In the genomic region with DNA sequence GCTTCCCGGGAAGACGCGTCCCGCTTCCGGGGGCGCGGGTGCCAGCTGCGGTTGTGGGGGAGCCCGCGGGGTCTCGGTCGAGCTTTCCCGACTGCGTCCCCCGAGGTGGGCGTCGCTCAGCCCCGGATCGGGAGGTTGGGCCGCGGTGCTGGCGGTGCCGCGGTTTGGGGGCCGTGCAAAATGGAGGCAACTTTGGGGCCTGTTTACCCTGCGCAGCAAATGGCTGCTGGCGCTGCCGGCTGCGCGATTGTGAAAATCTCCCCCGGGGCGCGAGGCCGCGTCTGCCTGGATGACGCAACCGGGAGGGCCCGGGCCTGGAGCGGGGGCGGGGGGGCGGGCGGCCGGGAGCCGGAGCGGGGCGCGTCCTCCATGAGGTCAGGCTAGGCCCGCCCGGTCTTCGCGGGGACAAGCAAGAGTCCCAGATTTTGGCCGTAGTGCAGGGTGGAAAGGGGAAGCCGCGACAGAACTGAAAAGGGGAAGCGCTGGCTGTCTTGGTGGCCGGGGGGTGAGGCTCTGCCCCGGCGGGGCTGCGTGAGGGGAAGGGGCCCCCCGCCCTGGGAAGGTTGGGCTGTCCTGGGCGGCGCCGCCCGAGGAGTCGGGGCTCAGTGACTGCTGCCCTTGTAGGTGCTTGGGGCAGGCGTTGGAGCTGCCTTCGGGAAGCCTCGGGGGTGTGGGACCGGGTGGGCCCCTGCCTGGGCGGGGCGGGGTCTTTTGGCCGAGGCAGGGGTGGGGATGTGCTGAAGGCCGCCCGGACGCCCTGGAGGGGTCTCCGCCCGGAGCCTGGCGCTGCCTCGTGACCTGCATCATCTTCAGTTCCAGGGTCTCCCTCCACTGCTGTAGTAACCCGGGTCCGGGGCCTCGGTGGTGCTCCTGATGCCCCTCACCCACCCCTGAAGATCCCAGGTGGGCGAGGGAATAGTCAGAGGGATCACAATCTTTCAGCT, we compare ENCODE assay signal across 8 cellular contexts. TPM values are rescaled to one million over a fixed set of nuclear protein-coding genes. Genes with fewer than 3 reads are reported as not detected.
DNase-seq lines count a peak whose midpoint lies in the region; ATAC-seq, FAIRE-seq and TF ChIP-seq lines count a peak whose summit lies in the region.

No MANE protein-coding gene starts in this region.

- peaks cover 4% of the 10 kb centered on the region; the same call in 1 of the 2 replicates for H3K36me3 ChIP-seq in GM23338 (ENCODE audit: insufficient read depth)

- H3K4me1 Mint-ChIP-seq in GM23338: peaks cover 25% of the 10 kb centered on the region
- H3K4me1 Mint-ChIP-seq in natural killer cell treated with Interleukin-12 subunit alpha and Interleukin-12 subunit beta and Interleukin-15 and Interleukin-18, amount 100 ng/mL, for 72 hours (ENCODE audit: low read depth in 2 of 2): peaks cover 21 to 26% of the 10 kb centered on the region in 2 donors
- peaks cover 53% of the 10 kb centered on the region for H3K4me1 Mint-ChIP-seq in stimulated activated naive CD8-positive, alpha-beta T cell treated with anti-CD3 and anti-CD28 coated beads, Interleukin-15, Interleukin-2, amounts not matched to agents 100 ng/mL and 50 ng/mL, for 24 hours (ENCODE audit: low read depth)

- H2AFZ ChIP-seq in GM23338: no peak overlapping the region

- no peaks in the 10 kb centered on the region for H3K9me2 ChIP-seq in GM23338 (ENCODE audit: insufficient read depth)

- peaks cover 37% of the 10 kb centered on the region for H3K36me3 Mint-ChIP-seq in GM23338 (ENCODE audit: low read depth)
- peaks cover 12% of the 10 kb centered on the region for H3K36me3 Mint-ChIP-seq in natural killer cell treated with Interleukin-12 subunit alpha and Interleukin-12 subunit beta and Interleukin-15 and Interleukin-18, amount 100 ng/mL, for 72 hours
- H3K36me3 Mint-ChIP-seq in stimulated activated naive CD8-positive, alpha-beta T cell treated with anti-CD3 and anti-CD28 coated beads, Interleukin-15, Interleukin-2, amounts not matched to agents 100 ng/mL and 50 ng/mL, for 24 hours (ENCODE audit: low read depth): peaks cover 33% of the 10 kb centered on the region

- H3K4me3 Mint-ChIP-seq in GM23338: peak overlapping the region; percentile 93
- H3K4me3 Mint-ChIP-seq in natural killer cell treated with Interleukin-12 subunit alpha and Interleukin-12 subunit beta and Interleukin-15 and Interleukin-18, amount 100 ng/mL, for 72 hours: peak overlapping the region; percentile 94
- peak overlapping the region; percentile 93 for H3K4me3 Mint-ChIP-seq in stimulated activated naive CD8-positive, alpha-beta T cell treated with anti-CD3 and anti-CD28 coated beads, Interleukin-15, Interleukin-2, amounts not matched to agents 100 ng/mL and 50 ng/mL, for 24 hours

- 4% methylated on average over 9 of the region's 83 CpGs for WGBS in A549 (ENCODE audit: missing lambda C conversion rate)

- no peaks in the 10 kb centered on the region for H3K27me3 ChIP-seq in GM23338 (ENCODE audit: insufficient read depth)

- CTCF ChIA-PET in A549 (lab: Yijun Ruan, JAX): interaction anchor here (0.7 to 1.6 kb wide), 5 partner anchors 10 to 36 kb away, joined by 3 to 6 read pairs (median 3); a partner anchor contains a TSS

- peaks cover 38% of the 10 kb centered on the region for H3F3A ChIP-seq in GM23338 (replicated peaks; ENCODE audit: low read depth)

- TF ChIP-seq POLR2A in A549 (IDR thresholded peaks at IDR 0.05; ENCODE audit: low read length): no peak

- peak; percentile 8 to 12; a peak in 4 of 6 replicates for ATAC-seq in A549
- peak; percentile 3; the same call in 2 of the 3 replicates for ATAC-seq in GM23338
- ATAC-seq in natural killer cell treated with Interleukin-12 subunit alpha and Interleukin-12 subunit beta and Interleukin-15 and Interleukin-18, amount 100 ng/mL, for 72 hours: peak; percentile 21 to 61
- ATAC-seq in HG02884 (IDR thresholded peaks at IDR 0.05; ENCODE audit: unreplicated experiment): no peak

- peak overlapping the region; percentile 89 for H3K27ac Mint-ChIP-seq in GM23338
- peak overlapping the region; percentile 87 to 90 for H3K27ac Mint-ChIP-seq in natural killer cell treated with Interleukin-12 subunit alpha and Interleukin-12 subunit beta and Interleukin-15 and Interleukin-18, amount 100 ng/mL, for 72 hours
- peak overlapping the region; percentile 95 for H3K27ac Mint-ChIP-seq in stimulated activated naive CD8-positive, alpha-beta T cell treated with anti-CD3 and anti-CD28 coated beads, Interleukin-15, Interleukin-2, amounts not matched to agents 100 ng/mL and 50 ng/mL, for 24 hours

- DNase-seq in A549 (ENCODE audit: low read depth in 1 of 2, low spot score in 1 of 2) (peak; percentile 46 to 64), GM23338 (ENCODE audit: low spot score) (peak; percentile 56), SIG-M5 treated with dmso at 0.1 percent for 504 hours (lab: John Stamatoyannopoulos, UW; ENCODE audit: unreplicated experiment) (peak; percentile 94), fibroblast of the conjunctiva (ENCODE audit: low read depth) (peak; percentile 71)
- peak; percentile 59 for DNase-seq in activated gamma-delta T cell treated with anti-CD3 and anti-CD28 coated beads, Interleukin-2, amount 50 U/mL, for 16 hours (ENCODE audit: low read depth)
- DNase-seq in natural killer cell treated with Interleukin-12 subunit alpha and Interleukin-12 subunit beta and Interleukin-15 and Interleukin-18, amount 100 ng/mL, for 72 hours (ENCODE audit: low spot score): peak; percentile 88

- H3K9me3 Mint-ChIP-seq in GM23338: peaks cover 7% of the 10 kb centered on the region; the same call in 2 of the 3 replicates
- H3K9me3 Mint-ChIP-seq in natural killer cell treated with Interleukin-12 subunit alpha and Interleukin-12 subunit beta and Interleukin-15 and Interleukin-18, amount 100 ng/mL, for 72 hours: no peaks in the 10 kb centered on the region
- H3K9me3 Mint-ChIP-seq in stimulated activated naive CD8-positive, alpha-beta T cell treated with anti-CD3 and anti-CD28 coated beads, Interleukin-15, Interleukin-2, amounts not matched to agents 100 ng/mL and 50 ng/mL, for 24 hours: no peaks in the 10 kb centered on the region

- no peak for FAIRE-seq in A549 (lab: Jason Lieb, UNC)

- H3K4me1 ChIP-seq in A549: peaks cover 28% of the 10 kb centered on the region
- H3K4me1 ChIP-seq in GM23338 (ENCODE audit: insufficient read depth): peaks cover 18% of the 10 kb centered on the region

- H3K27ac ChIP-seq in A549: peak overlapping the region; percentile 95 to 98
- H3K27ac ChIP-seq in GM23338 (ENCODE audit: low read depth): peak overlapping the region; percentile 85

- H4K20me1 ChIP-seq in GM23338 (replicated peaks; ENCODE audit: insufficient read depth): peaks cover 27% of the 10 kb centered on the region

- TF ChIP-seq CTCF in A549 (IDR thresholded peaks at IDR 0.05) (no peak), GM23338 (conservative IDR thresholded peaks at IDR 0.05; ENCODE audit: low read depth in 2 of 2) (no peak)

- no peaks in the 10 kb centered on the region for H3K9me3 ChIP-seq in A549

- no peak for TF ChIP-seq EP300 in A549 (IDR thresholded peaks at IDR 0.05)

- peaks cover 30% of the 10 kb centered on the region for H3K27me3 Mint-ChIP-seq in GM23338 (ENCODE audit: insufficient read depth, low read depth, poor library complexity)
- H3K27me3 Mint-ChIP-seq in natural killer cell treated with Interleukin-12 subunit alpha and Interleukin-12 subunit beta and Interleukin-15 and Interleukin-18, amount 100 ng/mL, for 72 hours: no peaks in the 10 kb centered on the region
- H3K27me3 Mint-ChIP-seq in stimulated activated naive CD8-positive, alpha-beta T cell treated with anti-CD3 and anti-CD28 coated beads, Interleukin-15, Interleukin-2, amounts not matched to agents 100 ng/mL and 50 ng/mL, for 24 hours: no peaks in the 10 kb centered on the region

- H3K4me2 ChIP-seq in A549: peak overlapping the region; percentile 92
- peak overlapping the region; percentile 89 for H3K4me2 ChIP-seq in GM23338

- H3K79me2 ChIP-seq in GM23338 (replicated peaks; ENCODE audit: insufficient read depth): peaks cover 47% of the 10 kb centered on the region

- TF ChIP-seq RAD21 in A549 (conservative IDR thresholded peaks at IDR 0.05 in 1 of 2, IDR thresholded peaks at IDR 0.05 in 1 of 2): no peak

- peak overlapping the region; percentile 100 for H3K4me3 ChIP-seq in A549
- peak overlapping the region; percentile 98 for H3K4me3 ChIP-seq in GM23338

- POLR2A ChIA-PET in A549 (lab: Yijun Ruan, JAX): interaction anchor here (0.7 kb wide), 1 partner anchor 102 kb away, joined by 3 read pairs; no protein-coding TSS in a partner anchor

RNA-seq across cellular contexts. Expression of a gene that starts 11.1 kb away (rescaled TPM):
- not detected in 2 replicates for polyA plus RNA-seq in A549 (2011; rRNA removed)
- not detected in 2 replicates for polyA plus RNA-seq in A549 (2012; cell fraction: cytosol; rRNA removed)
- not detected in 2 replicates for polyA plus RNA-seq in A549 (2012; cell fraction: nucleus; rRNA removed)
- not detected in 3 replicates for polyA plus RNA-seq in A549 (2017; fragmentation: RNase III; extraction: RNeasy Plus Mini Kit Qiagen cat#74134 plus additional on column Dnase treatment)
- not detected in 2 replicates for polyA minus RNA-seq in A549 (2011; rRNA and poly(A)+ RNA removed)
- not detected in 2 replicates for total RNA-seq in GM23338 (2014; rRNA removed; shearing (Covaris generic))
- polyA plus RNA-seq in GM23338 (2016; fragmentation: Nextera tagmentation; extraction: Ambion mirVana): not detected in 2 replicates
- 1 to 10 TPM; 2.4 to 8.2 TPM for total RNA-seq in natural killer cell treated with Interleukin-12 subunit alpha and Interleukin-12 subunit beta and Interleukin-15 and Interleukin-18, amount 100 ng/mL, for 72 hours

RNA-seq across cellular contexts. Expression of a gene that starts 14.6 kb away (rescaled TPM):
- polyA plus RNA-seq in A549 (2011; rRNA removed): not detected in 2 replicates
- polyA plus RNA-seq in A549 (2012; cell fraction: cytosol; rRNA removed): not detected in 2 replicates
- 0.22 TPM in 1 of 2 replicates, not detected in the other for polyA plus RNA-seq in A549 (2012; cell fraction: nucleus; rRNA removed)
- polyA plus RNA-seq in A549 (2017; fragmentation: RNase III; extraction: RNeasy Plus Mini Kit Qiagen cat#74134 plus additional on column Dnase treatment): 0.16 to 0.41 TPM (median 0.32 TPM) in 3 replicates
- polyA minus RNA-seq in A549 (2011; rRNA and poly(A)+ RNA removed): not detected in 2 replicates
- 2.4 and 4.5 TPM in 2 replicates for total RNA-seq in GM23338 (2014; rRNA removed; shearing (Covaris generic))
- 3.1 and 3.7 TPM in 2 replicates for polyA plus RNA-seq in GM23338 (2016; fragmentation: Nextera tagmentation; extraction: Ambion mirVana)
- under 1 TPM in 1 of 2 donors, not detected in 1; 0.73 TPM for total RNA-seq in natural killer cell treated with Interleukin-12 subunit alpha and Interleukin-12 subunit beta and Interleukin-15 and Interleukin-18, amount 100 ng/mL, for 72 hours

RNA-seq across cellular contexts. Expression of a gene that starts 21.7 kb away (rescaled TPM):
- polyA plus RNA-seq in A549 (2011; rRNA removed) (2.8 and 3.0 TPM in 2 replicates), A549 (2017; fragmentation: RNase III; extraction: RNeasy Plus Mini Kit Qiagen cat#74134 plus additional on column Dnase treatment) (12.0 to 13.2 TPM (median 12.7 TPM) in 3 replicates), GM23338 (2016; fragmentation: Nextera tagmentation; extraction: Ambion mirVana) (1.4 and 1.9 TPM in 2 replicates)
- polyA plus RNA-seq in A549 (2012; cell fraction: cytosol; rRNA removed): 13.4 and 19.5 TPM in 2 replicates
- polyA plus RNA-seq in A549 (2012; cell fraction: nucleus; rRNA removed): 242 and 443 TPM in 2 replicates
- 0.45 and 0.63 TPM in 2 replicates for polyA minus RNA-seq in A549 (2011; rRNA and poly(A)+ RNA removed)
- 2.6 and 6.8 TPM in 2 replicates for total RNA-seq in GM23338 (2014; rRNA removed; shearing (Covaris generic))
- 1 to 10 TPM; 2.8 to 3.5 TPM for total RNA-seq in natural killer cell treated with Interleukin-12 subunit alpha and Interleukin-12 subunit beta and Interleukin-15 and Interleukin-18, amount 100 ng/mL, for 72 hours

RNA-seq across cellular contexts. Expression of a gene that starts 34.2 kb away (rescaled TPM):
- polyA plus RNA-seq in A549 (2011; rRNA removed): 11.9 and 13.5 TPM in 2 replicates
- polyA plus RNA-seq in A549 (2012; cell fraction: cytosol; rRNA removed): 36.3 and 39.7 TPM in 2 replicates
- 125 and 200 TPM in 2 replicates for polyA plus RNA-seq in A549 (2012; cell fraction: nucleus; rRNA removed)
- polyA plus RNA-seq in A549 (2017; fragmentation: RNase III; extraction: RNeasy Plus Mini Kit Qiagen cat#74134 plus additional on column Dnase treatment): 62.7 to 73.4 TPM (median 68.2 TPM) in 3 replicates
- 9.3 and 20.9 TPM in 2 replicates for polyA minus RNA-seq in A549 (2011; rRNA and poly(A)+ RNA removed)
- 79.1 and 128 TPM in 2 replicates for total RNA-seq in GM23338 (2014; rRNA removed; shearing (Covaris generic))
- 67.7 and 76.0 TPM in 2 replicates for polyA plus RNA-seq in GM23338 (2016; fragmentation: Nextera tagmentation; extraction: Ambion mirVana)
- 100 to 1,000 TPM in 1 of 2 donors, 10 to 100 TPM in 1; 99.2 to 192 TPM for total RNA-seq in natural killer cell treated with Interleukin-12 subunit alpha and Interleukin-12 subunit beta and Interleukin-15 and Interleukin-18, amount 100 ng/mL, for 72 hours

RNA-seq across cellular contexts. Expression of a gene that starts 34.7 kb away (rescaled TPM):
- polyA plus RNA-seq in A549 (2011; rRNA removed): 18.3 and 19.9 TPM in 2 replicates
- polyA plus RNA-seq in A549 (2012; cell fraction: cytosol; rRNA removed): 65.1 and 74.2 TPM in 2 replicates
- 85.3 and 87.9 TPM in 2 replicates for polyA plus RNA-seq in A549 (2012; cell fraction: nucleus; rRNA removed)
- 32.2 to 34.8 TPM (median 33.9 TPM) in 3 replicates for polyA plus RNA-seq in A549 (2017; fragmentation: RNase III; extraction: RNeasy Plus Mini Kit Qiagen cat#74134 plus additional on column Dnase treatment)
- polyA minus RNA-seq in A549 (2011; rRNA and poly(A)+ RNA removed): 12.6 and 14.9 TPM in 2 replicates
- total RNA-seq in GM23338 (2014; rRNA removed; shearing (Covaris generic)): 175 and 210 TPM in 2 replicates
- 142 and 146 TPM in 2 replicates for polyA plus RNA-seq in GM23338 (2016; fragmentation: Nextera tagmentation; extraction: Ambion mirVana)
- total RNA-seq in natural killer cell treated with Interleukin-12 subunit alpha and Interleukin-12 subunit beta and Interleukin-15 and Interleukin-18, amount 100 ng/mL, for 72 hours: 10 to 100 TPM; 59.8 to 85.9 TPM
